Comparison of ENCODE assay signal across 1 cellular context in the genomic region with DNA sequence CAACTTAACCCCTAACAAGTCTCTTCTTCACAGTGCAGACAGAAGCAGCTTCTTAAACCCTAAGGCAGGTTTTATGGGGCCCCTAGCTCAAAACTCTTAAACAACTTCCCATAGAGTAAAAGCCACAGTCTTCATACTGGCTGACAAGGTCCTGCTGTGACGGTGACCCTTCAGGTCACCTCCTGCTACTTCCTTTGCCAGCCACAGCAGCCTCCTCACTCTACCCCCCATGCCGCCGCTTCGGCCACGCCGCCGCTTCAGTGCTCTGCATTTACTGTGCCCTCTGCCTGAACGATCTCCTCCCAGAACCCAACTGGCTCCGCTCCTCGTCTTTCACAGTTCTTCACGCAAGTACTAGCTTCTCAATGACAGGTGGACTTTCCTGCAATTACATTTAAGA.
TF ChIP-seq lines count a peak whose summit lies in the region.

No MANE protein-coding gene starts in this region.

TF ChIP-seq in HEK293, 187 proteins besides CTCF, POLR2A, EP300 and RAD21:
- TF ChIP-seq ZNF239 (tag by site-specific recombination; IDR thresholded peaks at IDR 0.05): no peak
- TF ChIP-seq ZIC2 (tag by site-specific recombination; IDR thresholded peaks at IDR 0.05): peak; percentile 48
- no peak for TF ChIP-seq RBAK (tag by site-specific recombination; IDR thresholded peaks at IDR 0.05)
- TF ChIP-seq WT1 (tag by site-specific recombination; IDR thresholded peaks at IDR 0.05): no peak
- TF ChIP-seq SCRT1 (tag by site-specific recombination; IDR thresholded peaks at IDR 0.05; ENCODE audit: borderline replicate concordance): no peak
- TF ChIP-seq PRDM1 (tag by site-specific recombination; IDR thresholded peaks at IDR 0.05): no peak
- no peak for TF ChIP-seq ZNF404 (tag by site-specific recombination; IDR thresholded peaks at IDR 0.05)
- no peak for TF ChIP-seq ZNF112 (tag by site-specific recombination; IDR thresholded peaks at IDR 0.05)
- TF ChIP-seq ZNF221 (tag by site-specific recombination; IDR thresholded peaks at IDR 0.05; ENCODE audit: borderline replicate concordance): no peak
